In the genomic region with DNA sequence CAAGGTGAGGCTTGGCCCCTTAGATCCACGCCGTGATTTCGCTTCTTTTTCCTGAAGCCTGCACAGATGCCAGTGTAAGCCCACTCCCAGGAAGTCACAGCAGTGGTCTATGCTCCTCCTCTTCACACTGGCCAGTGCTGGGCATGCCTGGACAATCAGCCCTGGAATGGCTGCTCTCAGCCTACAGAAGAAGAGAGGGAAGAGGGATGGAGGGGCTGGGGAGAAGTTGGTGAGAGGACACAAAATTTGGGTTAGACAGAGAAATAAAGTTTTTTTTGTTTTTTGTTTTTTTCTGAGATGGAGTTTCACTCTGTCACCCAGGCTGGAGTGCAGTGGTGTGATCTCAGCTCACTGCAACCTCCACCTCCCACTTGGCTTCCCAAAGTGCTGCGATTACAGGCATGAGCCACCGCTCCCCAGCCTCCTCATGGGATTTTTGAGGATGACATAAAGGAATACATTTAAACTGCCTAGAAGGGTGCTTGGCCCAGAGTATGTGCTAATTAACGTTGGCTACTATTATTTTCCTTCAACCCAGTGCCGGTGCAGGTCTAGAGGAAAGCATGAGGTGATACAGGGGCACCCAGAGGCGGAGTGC, we compare ENCODE assay signal across 13 cellular contexts. TPM values are rescaled to one million over a fixed set of nuclear protein-coding genes. Genes with fewer than 3 reads are reported as not detected.
DNase-seq lines count a peak whose midpoint lies in the region; ATAC-seq and TF ChIP-seq lines count a peak whose summit lies in the region.
"Had no signal": no experiment of that assay in that cellular context is flagged by ENCODE, and none has a peak within 500 bp of the region (broad histone marks: within the 10 kb centered on the region; RNA-seq: fewer than 3 reads in every experiment).

No MANE protein-coding gene starts in this region.

- H3K27ac ChIP-seq in mammary epithelial cell (ENCODE audit: insufficient read depth, low read depth, low read length) (no peak overlapping the region), breast epithelium (no peak overlapping the region), KOPT-K1 (ENCODE audit: low read depth, low read length, poor library complexity, severe bottlenecking) (peak overlapping the region; percentile 99), spleen (peak overlapping the region in 5 of 8 donors; percentile 68 to 93 (median 88))
- H3K27ac ChIP-seq in effector memory CD4-positive, alpha-beta T cell (ENCODE audit: insufficient read depth, low read length, poor library complexity, severe bottlenecking): peak overlapping the region; percentile 44
- H3K27ac ChIP-seq: psoas muscle had no signal

- H3K27me3 ChIP-seq in mammary epithelial cell (ENCODE audit: insufficient read depth, low read length) (no peaks in the 10 kb centered on the region), breast epithelium (no peaks in the 10 kb centered on the region), spleen (replicated peaks in 1 of 7) (no peaks in the 10 kb centered on the region)
- no peaks in the 10 kb centered on the region for H3K27me3 ChIP-seq in effector memory CD4-positive, alpha-beta T cell (replicated peaks; ENCODE audit: control insufficient read depth, insufficient read depth, low read length, poor library complexity, severe bottlenecking)

- WGBS in mammary epithelial cell (ENCODE audit: low coverage, missing lambda C conversion rate): 97% methylated on average over 8 of the region's 8 CpGs
- 73 to 81% (median 77%) methylated on average over 8 of the region's 8 CpGs for WGBS in spleen, 5 donors

- no peak overlapping the region for H3K9ac ChIP-seq in mammary epithelial cell (ENCODE audit: insufficient read depth, low read length)

- DNase-seq in mammary epithelial cell (no peak), breast epithelium (ENCODE audit: low spot score in 2 of 2) (no peak), spleen (no peak), DMS 273 treated with DMSO at 0.1 percent for 48 hours (lab: John Stamatoyannopoulos, UW) (no peak), NCI-H748 (lab: John Stamatoyannopoulos, UW; ENCODE audit: unreplicated experiment) (no peak)
- DNase-seq in effector memory CD4-positive, alpha-beta T cell: no peak
- DNase-seq: DMS153; effector CD4-positive, alpha-beta T cell; left cardiac atrium; NCI-H1417; psoas muscle had no signal

- CTCF ChIA-PET in mammary epithelial cell (lab: Charles Lee; ENCODE audit: low non-redundant PET): no interaction called here

- H2AFZ ChIP-seq in mammary epithelial cell (ENCODE audit: low read depth, low read length): peak overlapping the region; percentile 78

- H3K79me2 ChIP-seq in mammary epithelial cell (ENCODE audit: insufficient read depth, low read length): no peaks in the 10 kb centered on the region

- in situ Hi-C loops in mammary epithelial cell (cut with MboI; ENCODE audit: low sequenced_read_pairs in 2 of 2): no loop called here

- H3K9me3 ChIP-seq in mammary epithelial cell (replicated peaks; ENCODE audit: insufficient read depth, low read length) (peaks cover 5% of the 10 kb centered on the region), breast epithelium (no peaks in the 10 kb centered on the region), KOPT-K1 (ENCODE audit: insufficient read depth, low read length, poor library complexity, severe bottlenecking) (peaks cover 10% of the 10 kb centered on the region), spleen (no peaks in the 10 kb centered on the region)
- H3K9me3 ChIP-seq in effector memory CD4-positive, alpha-beta T cell (ENCODE audit: control insufficient read depth, low read length): no peaks in the 10 kb centered on the region
- H3K9me3 ChIP-seq: psoas muscle had no signal

- TF ChIP-seq POLR2A in breast epithelium (IDR thresholded peaks at IDR 0.05) (no peak), spleen (IDR thresholded peaks at IDR 0.05) (no peak)

- BruUV-seq in mammary epithelial cell (replicated peaks; lab: Mats Ljungman, UMichigan): no TSS peak

- H3K36me3 ChIP-seq in mammary epithelial cell (ENCODE audit: insufficient read depth, low read length) (no peaks in the 10 kb centered on the region), breast epithelium (no peaks in the 10 kb centered on the region), KOPT-K1 (ENCODE audit: insufficient read depth, low read length) (no peaks in the 10 kb centered on the region), spleen (no peaks in the 10 kb centered on the region)
- no peaks in the 10 kb centered on the region for H3K36me3 ChIP-seq in effector memory CD4-positive, alpha-beta T cell (ENCODE audit: control insufficient read depth, insufficient read depth, low read length)

- intact Hi-C loops in mammary epithelial cell (cut with micrococcal nuclease): no loop called here
- intact Hi-C loops in breast epithelium (cut with DNase I; ENCODE audit: low total_unique reads): no loop called here
- intact Hi-C loops in spleen (cut with DNase I; ENCODE audit: low total_unique reads): no loop called here

- TF ChIP-seq CTCF in mammary epithelial cell (conservative IDR thresholded peaks at IDR 0.05 in 1 of 2, IDR thresholded peaks at IDR 0.05 in 1 of 2; ENCODE audit: extremely low read depth in 1 of 2, insufficient read depth in 1 of 2, low read depth in 1 of 2, low read length in 2 of 2) (no peak), breast epithelium (IDR thresholded peaks at IDR 0.05) (no peak), spleen (IDR thresholded peaks at IDR 0.05 in 8 of 11, conservative IDR thresholded peaks at IDR 0.05 in 3 of 11) (no peak)

- dilution Hi-C loops in mammary epithelial cell (cut with HindIII; ENCODE audit: low sequenced_read_pairs): no loop called here

- H3K4me3 ChIP-seq in mammary epithelial cell (replicated peaks in 1 of 3; ENCODE audit: insufficient read depth in 1 of 3, low read depth in 2 of 3, low read length in 3 of 3) (no peak overlapping the region), breast epithelium (no peak overlapping the region), spleen (peak overlapping the region in 1 of 8 donors; percentile 33)
- H3K4me3 ChIP-seq in effector memory CD4-positive, alpha-beta T cell (ENCODE audit: insufficient read depth, low read depth, low read length, poor library complexity, severe bottlenecking): no peak overlapping the region
- H3K4me3 ChIP-seq: psoas muscle had no signal

- no peaks in the 10 kb centered on the region for H4K20me1 ChIP-seq in mammary epithelial cell (ENCODE audit: insufficient read depth, low read length)

- no peaks in the 10 kb centered on the region for H3K4me1 ChIP-seq in mammary epithelial cell (ENCODE audit: insufficient read depth, low read length)
- no peaks in the 10 kb centered on the region for H3K4me1 ChIP-seq in breast epithelium
- H3K4me1 ChIP-seq in effector memory CD4-positive, alpha-beta T cell (ENCODE audit: control insufficient read depth, insufficient read depth, low read length, poor library complexity, severe bottlenecking): peaks cover 33% of the 10 kb centered on the region
- H3K4me1 ChIP-seq in spleen: peaks cover 3 to 66% (median 42%) of the 10 kb centered on the region in 6 donors
- H3K4me1 ChIP-seq: psoas muscle had no signal

- no peak for ATAC-seq in HG02610 (IDR thresholded peaks at IDR 0.05; ENCODE audit: unreplicated experiment)
- ATAC-seq: psoas muscle had no signal

- no peak overlapping the region for H3K4me2 ChIP-seq in mammary epithelial cell (ENCODE audit: insufficient read depth, low read depth, low read length)

RNA-seq across cellular contexts. Expression of a gene that starts 0.8 kb away (rescaled TPM):
- not detected for total RNA-seq in mammary epithelial cell
- not detected for polyA plus RNA-seq in mammary epithelial cell
- not detected for polyA minus RNA-seq in mammary epithelial cell
- total RNA-seq in breast epithelium: 1 to 10 TPM in 1 of 3 donors, under 1 TPM in 1, not detected in 1; 0.33 to 1.0 TPM
- 10 to 100 TPM in 3 of 7 donors, 1 to 10 TPM in 4; 2.3 to 21.7 (median 9.7) TPM for total RNA-seq in spleen
- 1 to 10 TPM; 2.2 to 2.7 (median 2.4) TPM for polyA plus RNA-seq in spleen
- total RNA-seq: left cardiac atrium, psoas muscle had no signal

RNA-seq across cellular contexts. Expression of a gene that starts 31.8 kb away (rescaled TPM):
- total RNA-seq in mammary epithelial cell (10 to 100 TPM; 57.2 to 93.5 TPM), breast epithelium (10 to 100 TPM in 1 of 3 donors, 1 to 10 TPM in 1, under 1 TPM in 1; 0.64 to 13.8 (median 5.6) TPM), spleen (1 to 10 TPM; 4.0 to 9.5 (median 7.3) TPM)
- polyA plus RNA-seq in mammary epithelial cell (65.6 TPM), spleen (under 1 TPM; 0.46 to 0.70 (median 0.48) TPM)
- polyA minus RNA-seq in mammary epithelial cell: 106 TPM

Comparison
In these comparisons a context has a peak if more than half of its experiments do, and no peak if none do; other contexts are left out.
1. H3K27ac ChIP-seq: peak in KOPT-K1 (single experiment), effector memory CD4-positive, alpha-beta T cell (single experiment) and spleen (5 of 8); none in mammary epithelial cell (single experiment) and breast epithelium (0 of 2).